Comparison of ENCODE assay signal across 1 cellular context in the genomic region with DNA sequence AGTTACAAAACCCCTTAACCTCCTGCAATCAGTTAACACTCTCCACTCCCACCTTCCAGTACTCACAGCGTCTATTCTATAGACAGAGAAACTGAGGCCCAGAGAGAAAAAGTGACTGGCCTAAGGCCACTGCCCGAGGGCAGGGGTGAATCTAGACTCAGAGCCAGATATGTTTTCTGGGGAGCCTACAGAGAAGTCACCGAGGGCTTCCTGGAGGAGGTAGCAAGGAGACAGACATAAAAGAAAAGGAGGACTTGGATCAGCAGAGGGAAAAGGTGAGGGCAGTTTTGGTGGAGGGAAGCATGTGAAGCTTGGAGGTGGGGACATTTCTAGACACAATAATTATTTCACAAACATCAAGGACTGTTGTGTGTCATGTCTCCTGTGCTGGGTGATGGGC.
TF ChIP-seq lines count a peak whose summit lies in the region.

No MANE protein-coding gene starts in this region.

TF ChIP-seq in HepG2, 621 proteins besides CTCF, POLR2A, EP300 and RAD21:
- TF ChIP-seq, protein P1, sequence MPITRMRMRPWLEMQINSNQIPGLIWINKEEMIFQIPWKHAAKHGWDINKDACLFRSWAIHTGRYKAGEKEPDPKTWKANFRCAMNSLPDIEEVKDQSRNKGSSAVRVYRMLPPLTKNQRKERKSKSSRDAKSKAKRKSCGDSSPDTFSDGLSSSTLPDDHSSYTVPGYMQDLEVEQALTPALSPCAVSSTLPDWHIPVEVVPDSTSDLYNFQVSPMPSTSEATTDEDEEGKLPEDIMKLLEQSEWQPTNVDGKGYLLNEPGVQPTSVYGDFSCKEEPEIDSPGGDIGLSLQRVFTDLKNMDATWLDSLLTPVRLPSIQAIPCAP (CRISPR knock-in tag; IDR thresholded peaks at IDR 0.05; ENCODE audit: low read depth), result no peak
- peak; percentile 77 for TF ChIP-seq ZFP36 (IDR thresholded peaks at IDR 0.05; ENCODE audit: borderline replicate concordance, low read depth, low read length, partially characterized antibody)
